18 cellular contexts compared by ENCODE assay signal in the genomic region with DNA sequence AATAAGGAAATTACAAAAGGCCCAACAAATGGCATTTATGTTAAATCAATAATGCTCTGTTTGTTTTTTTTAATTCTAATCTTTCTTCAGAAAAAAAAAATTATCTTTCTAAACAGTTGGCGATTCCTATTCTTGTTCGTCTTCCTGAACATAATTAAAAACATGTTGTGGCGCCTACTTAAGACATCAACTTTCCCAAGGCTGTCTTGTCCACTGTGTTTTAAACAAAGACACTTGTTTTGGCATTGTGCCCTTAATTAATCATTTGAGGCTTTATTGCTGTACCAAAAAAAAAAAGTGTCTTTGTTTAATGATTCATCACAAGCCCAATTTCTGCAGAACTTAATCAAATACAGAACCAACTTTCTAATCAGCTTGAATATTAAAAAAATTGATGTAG.
DNase-seq lines count a peak whose midpoint lies in the region; ATAC-seq, FAIRE-seq and TF ChIP-seq lines count a peak whose summit lies in the region.
"Had no signal": no experiment of that assay in that cellular context is flagged by ENCODE, and none has a peak within 500 bp of the region (broad histone marks: within the 10 kb centered on the region; RNA-seq: fewer than 3 reads in every experiment).

No MANE protein-coding gene starts in this region.

- H3K9ac ChIP-seq in GM23248 (peak overlapping the region; percentile 26; the same call in 1 of the 2 replicates), mesenchymal stem cell (ENCODE audit: low read length) (peak overlapping the region; percentile 76)

- in situ Hi-C loops in GM23248 (cut with MboI) = no loop called here

- H2BK12ac ChIP-seq in mesenchymal stem cell (ENCODE audit: low read length in 2 of 2) = no peak overlapping the region

- H3K27me3 ChIP-seq in GM23248 (replicated peaks; ENCODE audit: insufficient read depth) (no peaks in the 10 kb centered on the region), mesenchymal stem cell (ENCODE audit: control insufficient read depth in 1 of 2, insufficient read depth in 1 of 2, low read length in 2 of 2) (no peaks in the 10 kb centered on the region)

- H3K36me3 ChIP-seq in GM23248 (ENCODE audit: low read depth) (no peaks in the 10 kb centered on the region), mesenchymal stem cell (ENCODE audit: control insufficient read depth in 1 of 2, insufficient read depth in 2 of 2, low read depth in 1 of 2, low read length in 2 of 2) (no peaks in the 10 kb centered on the region)
- H3K36me3 ChIP-seq: SJCRH30 had no signal

- H3K4me1 ChIP-seq in GM23248 (ENCODE audit: insufficient read depth) = peaks cover 16% of the 10 kb centered on the region
- H3K4me1 ChIP-seq in mesenchymal stem cell (ENCODE audit: control insufficient read depth, insufficient read depth, low read depth, low read length) = no peaks in the 10 kb centered on the region
- H3K4me1 ChIP-seq: SJCRH30 had no signal

- DNase-seq in AG08395 (ENCODE audit: low spot score) (peak; percentile 11), GM23248 (peak; percentile 51), mesenchymal stem cell (no peak), GM10266 (ENCODE audit: extremely low spot score) (no peak), omental fat pad (ENCODE audit: low spot score) (no peak)
- DNase-seq: ACHN, DMS79 treated with DMSO at 0.1 percent for 48 hours, KG1, NCI-H2227 treated with DMSO at 0.1 percent for 48 hours, NCI-H510A treated with DMSO at 0.1 percent for 48 hours, PC-9, SJCRH30 had no signal

- no peaks in the 10 kb centered on the region for H3K9me2 ChIP-seq in GM23248 (ENCODE audit: insufficient read depth)

- H2BK120ac ChIP-seq in mesenchymal stem cell (ENCODE audit: low read depth, low read length) = no peak overlapping the region

- H4K91ac ChIP-seq in mesenchymal stem cell (ENCODE audit: low read length) = no peak overlapping the region

- no peak overlapping the region for H3K14ac ChIP-seq in mesenchymal stem cell (ENCODE audit: low read length in 2 of 2)

- H3K4me3 ChIP-seq in GM23248 = peak overlapping the region; percentile 33; the same call in 1 of the 2 replicates
- peak overlapping the region in 1 of 2 experiments; percentile 40 for H3K4me3 ChIP-seq in mesenchymal stem cell (ENCODE audit: insufficient read depth in 1 of 2, low read depth in 1 of 2, low read length in 2 of 2)
- H3K4me3 ChIP-seq: GM23338, PC-9, SJCRH30 had no signal

- TF ChIP-seq CTCF in GM10266 (IDR thresholded peaks at IDR 0.05; ENCODE audit: control insufficient read depth, insufficient read depth, low read depth, missing control alignments) (no peak), omental fat pad (IDR thresholded peaks at IDR 0.05) (no peak)

- no peak for ATAC-seq in GM19397 (IDR thresholded peaks at IDR 0.05; ENCODE audit: unreplicated experiment)
- no peak for ATAC-seq in GM19324 (IDR thresholded peaks at IDR 0.05; ENCODE audit: low FRiP score, unreplicated experiment)
- no peak for ATAC-seq in omental fat pad (ENCODE audit: low FRiP score)
- ATAC-seq: GM23338, HCT116 had no signal

- FAIRE-seq in endometrium (lab: Jason Lieb, UNC) = peak; percentile 67

- H3K9me3 ChIP-seq in GM23248 (ENCODE audit: low read depth) (no peaks in the 10 kb centered on the region), mesenchymal stem cell (ENCODE audit: control insufficient read depth, low read length) (no peaks in the 10 kb centered on the region)
- H3K9me3 ChIP-seq: SJCRH30 had no signal

- no peak overlapping the region for H2BK5ac ChIP-seq in mesenchymal stem cell (ENCODE audit: low read depth, low read length, poor library complexity, severe bottlenecking)

- 9 to 13% methylated on average over 3 of the region's 3 CpGs for WGBS in GM23248 (ENCODE audit: low coverage in 1 of 2, low lambda C conversion rate in 2 of 2, missing lambda C conversion rate in 2 of 2), 2 experiments
- 100% methylated on average over 3 of the region's 3 CpGs for WGBS in mesenchymal stem cell

- H3K4ac ChIP-seq in mesenchymal stem cell (ENCODE audit: low read depth in 1 of 2, low read length in 2 of 2) = no peak overlapping the region

- H2AFZ ChIP-seq in GM23248 (peak overlapping the region; percentile 72), mesenchymal stem cell (ENCODE audit: low read depth, low read length) (no peak overlapping the region)
- H2AFZ ChIP-seq: GM23338, PC-9 had no signal

- no peak overlapping the region for H4K8ac ChIP-seq in mesenchymal stem cell (ENCODE audit: low read length)

- H3K18ac ChIP-seq in mesenchymal stem cell (ENCODE audit: low read depth in 1 of 2, low read length in 2 of 2) = no peak overlapping the region

- H3F3A ChIP-seq in GM23248 (ENCODE audit: insufficient read depth) = peaks cover 12% of the 10 kb centered on the region; the same call in 1 of the 2 replicates

- H4K20me1 ChIP-seq in GM23248 (ENCODE audit: insufficient read depth) = no peaks in the 10 kb centered on the region

- no peak overlapping the region for H3K23ac ChIP-seq in mesenchymal stem cell (ENCODE audit: low read length in 2 of 2)

- no peaks in the 10 kb centered on the region for H3K79me1 ChIP-seq in mesenchymal stem cell (replicated peaks; ENCODE audit: low read length, poor library complexity, severe bottlenecking)

- no peak overlapping the region for H2BK15ac ChIP-seq in mesenchymal stem cell (ENCODE audit: low read depth, poor library complexity, severe bottlenecking)

- H3K4me2 ChIP-seq in GM23248 (ENCODE audit: unreplicated experiment) (peak overlapping the region; percentile 12), mesenchymal stem cell (ENCODE audit: low read length, poor library complexity, severe bottlenecking) (no peak overlapping the region)
- H3K4me2 ChIP-seq: GM23338, PC-9 had no signal

- H2AK5ac ChIP-seq in mesenchymal stem cell (ENCODE audit: low read length, severe bottlenecking) = no peak overlapping the region

- H3K27ac ChIP-seq in GM23248 (peak overlapping the region; percentile 33), mesenchymal stem cell (ENCODE audit: low read length, poor library complexity, severe bottlenecking) (no peak overlapping the region)
- H3K27ac ChIP-seq: PC-9, RWPE1, SJCRH30 had no signal

- H3K79me2 ChIP-seq in GM23248 (ENCODE audit: insufficient read depth) = no peaks in the 10 kb centered on the region

Comparison
In these comparisons a context has a peak if more than half of its experiments do, and no peak if none do; other contexts are left out.
1. DNase-seq: peak in AG08395 (single experiment) and GM23248 (single experiment); none in mesenchymal stem cell (single experiment), GM10266 (single experiment) and omental fat pad (single experiment).